ENCODE assay signal across 12 cellular contexts in the genomic region with DNA sequence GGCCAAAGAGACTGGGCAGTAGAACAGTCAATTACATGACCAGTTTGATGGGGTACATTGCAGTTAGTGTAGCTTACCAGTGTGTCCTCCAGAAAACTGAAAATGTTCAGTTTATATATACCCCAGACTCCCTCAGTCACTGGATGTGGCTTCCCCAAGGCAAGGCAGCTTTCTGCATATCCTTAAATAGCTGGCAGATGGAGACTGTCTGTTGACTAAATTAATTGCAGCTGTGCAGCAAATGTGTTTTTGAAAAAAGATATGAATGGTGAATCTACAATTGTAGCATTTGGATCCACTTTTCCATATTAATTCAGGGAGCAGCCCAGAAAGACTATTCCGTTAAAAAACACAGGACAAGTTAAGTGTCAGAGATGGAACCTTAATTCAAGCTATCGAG.
"Had no signal": no experiment of that assay in that cellular context is flagged by ENCODE, and none has a peak within 500 bp of the region (broad histone marks: within the 10 kb centered on the region; RNA-seq: fewer than 3 reads in every experiment).

No MANE protein-coding gene starts in this region.

- H3K27ac Mint-ChIP-seq: activated CD4-positive, alpha-beta memory T cell treated with anti-CD3 and anti-CD28 coated beads, Interleukin-2, amount 10 ng/mL, durations not matched to agents 7 days and 5 days; activated CD4-positive, alpha-beta T cell treated with anti-CD3 and anti-CD28 coated beads for 36 hours; naive thymus-derived CD8-positive, alpha-beta T cell; stimulated activated effector memory CD8-positive, alpha-beta T cell treated with anti-CD3 and anti-CD28 coated beads, Interleukin-12 subunit alpha, Interleukin-12 subunit beta, amount 100 ng/mL, for 72 hours had no signal

- DNase-seq: activated CD4-positive, alpha-beta memory T cell treated with anti-CD3 and anti-CD28 coated beads, Interleukin-2, amount 10 ng/mL, durations not matched to agents 7 days and 5 days; activated CD4-positive, alpha-beta T cell treated with anti-CD3 and anti-CD28 coated beads for 36 hours; head of caudate nucleus; left cardiac atrium; naive thymus-derived CD8-positive, alpha-beta T cell; posterior cingulate gyrus; small intestine; T-helper 9 cell; thyroid gland; WERI-Rb-1 had no signal

- H3K4me3 ChIP-seq: lung, thyroid gland had no signal

- H3K27me3 Mint-ChIP-seq: activated CD4-positive, alpha-beta memory T cell treated with anti-CD3 and anti-CD28 coated beads, Interleukin-2, amount 10 ng/mL, durations not matched to agents 7 days and 5 days; activated CD4-positive, alpha-beta T cell treated with anti-CD3 and anti-CD28 coated beads for 36 hours; naive thymus-derived CD8-positive, alpha-beta T cell had no signal

- H3K4me3 Mint-ChIP-seq: activated CD4-positive, alpha-beta memory T cell treated with anti-CD3 and anti-CD28 coated beads, Interleukin-2, amount 10 ng/mL, durations not matched to agents 7 days and 5 days; activated CD4-positive, alpha-beta T cell treated with anti-CD3 and anti-CD28 coated beads for 36 hours; naive thymus-derived CD8-positive, alpha-beta T cell; stimulated activated effector memory CD8-positive, alpha-beta T cell treated with anti-CD3 and anti-CD28 coated beads, Interleukin-12 subunit alpha, Interleukin-12 subunit beta, amount 100 ng/mL, for 72 hours had no signal

- H3K36me3 Mint-ChIP-seq: naive thymus-derived CD8-positive, alpha-beta T cell; stimulated activated effector memory CD8-positive, alpha-beta T cell treated with anti-CD3 and anti-CD28 coated beads, Interleukin-12 subunit alpha, Interleukin-12 subunit beta, amount 100 ng/mL, for 72 hours had no signal

- H3K4me1 Mint-ChIP-seq: activated CD4-positive, alpha-beta memory T cell treated with anti-CD3 and anti-CD28 coated beads, Interleukin-2, amount 10 ng/mL, durations not matched to agents 7 days and 5 days; activated CD4-positive, alpha-beta T cell treated with anti-CD3 and anti-CD28 coated beads for 36 hours; naive thymus-derived CD8-positive, alpha-beta T cell; stimulated activated effector memory CD8-positive, alpha-beta T cell treated with anti-CD3 and anti-CD28 coated beads, Interleukin-12 subunit alpha, Interleukin-12 subunit beta, amount 100 ng/mL, for 72 hours had no signal
